In the genomic region with DNA sequence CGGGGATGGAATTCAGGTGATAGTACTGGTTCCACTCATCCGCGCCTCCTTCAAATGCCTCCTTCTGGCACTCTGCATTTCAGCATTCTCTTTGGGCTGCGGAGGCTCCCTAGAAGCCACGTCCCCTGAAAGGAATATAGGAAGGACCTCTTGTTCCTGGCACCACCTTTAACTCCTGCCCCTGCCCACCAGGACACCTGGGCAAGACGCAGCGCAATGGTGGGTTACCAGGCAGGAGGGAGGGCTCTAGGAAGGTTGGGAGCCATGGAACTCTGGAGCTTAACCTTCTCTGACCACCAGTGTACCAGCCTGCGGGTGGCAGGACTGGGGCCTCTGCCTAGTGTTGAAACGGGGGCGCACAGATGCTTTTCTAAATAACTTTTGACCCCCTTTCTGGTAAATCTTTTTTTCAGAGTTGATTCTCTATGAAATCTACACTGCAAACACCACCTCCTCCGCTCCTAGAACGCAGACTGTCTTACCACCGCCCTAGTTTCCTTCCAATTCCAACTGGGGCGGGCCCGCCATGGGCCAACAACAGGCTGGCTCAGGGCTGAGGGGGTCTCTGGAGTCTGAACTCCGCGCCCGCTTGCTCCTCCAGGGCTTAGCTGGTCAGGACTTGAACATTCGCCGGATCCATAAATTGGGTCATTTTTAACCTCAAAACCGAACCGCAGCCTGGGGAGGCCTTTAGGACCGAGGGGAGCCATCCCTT, we compare ENCODE assay signal across 13 cellular contexts. TPM values are rescaled to one million over a fixed set of nuclear protein-coding genes. Genes with fewer than 3 reads are reported as not detected.
DNase-seq lines count a peak whose midpoint lies in the region; ATAC-seq and TF ChIP-seq lines count a peak whose summit lies in the region.
"Had no signal": no experiment of that assay in that cellular context is flagged by ENCODE, and none has a peak within 500 bp of the region (broad histone marks: within the 10 kb centered on the region; RNA-seq: fewer than 3 reads in every experiment).

No MANE protein-coding gene starts in this region.

- H3K27ac ChIP-seq in HUES6 (ENCODE audit: low read depth, low read length) (no peak overlapping the region), substantia nigra (ENCODE audit: low read depth, low read length, poor library complexity, severe bottlenecking) (peak overlapping the region; percentile 92)
- H3K27ac ChIP-seq: gastroesophageal sphincter had no signal

- peaks cover 86% of the 10 kb centered on the region for H3K27me3 ChIP-seq in HUES6 (ENCODE audit: control insufficient read depth, insufficient read depth, low read length)

- no peak for TF ChIP-seq CTCF in choroid plexus epithelial cell (conservative IDR thresholded peaks at IDR 0.05; ENCODE audit: low read depth, low read length)

- H3K4me1 ChIP-seq in HUES6 (ENCODE audit: control insufficient read depth, insufficient read depth, low read length): peaks cover 22% of the 10 kb centered on the region

- H3K4me3 ChIP-seq in HUES6 (ENCODE audit: low read depth, low read length) (peak overlapping the region; percentile 94), choroid plexus epithelial cell (ENCODE audit: low read depth, low read length) (peak overlapping the region; percentile 53)

- ATAC-seq in GM21528 (IDR thresholded peaks at IDR 0.05; ENCODE audit: low FRiP score, unreplicated experiment): no peak

- H3K9me3 ChIP-seq in HUES6 (ENCODE audit: control insufficient read depth, insufficient read depth, low read depth, low read length): no peaks in the 10 kb centered on the region
- H3K9me3 ChIP-seq: gastroesophageal sphincter had no signal

- peak overlapping the region; percentile 81 for H3K9ac ChIP-seq in HUES6 (ENCODE audit: low read length)

- DNase-seq in choroid plexus epithelial cell (ENCODE audit: low read depth): no peak
- peak; percentile 49 for DNase-seq in medulla oblongata (ENCODE audit: extremely low spot score)
- DNase-seq in substantia nigra (lab: John Stamatoyannopoulos, UW): peak in 2 of 49 donors; percentile 22 to 65
- no peak for DNase-seq in ureter (ENCODE audit: low spot score)
- no peak for DNase-seq in NCI-H510A (lab: John Stamatoyannopoulos, UW)
- DNase-seq in OCI-M1 (lab: John Stamatoyannopoulos, UW): no peak
- DNase-seq: activated effector memory CD4-positive, alpha-beta T cell treated with anti-CD3 and anti-CD28 coated beads, Interleukin-2, amount 50 U/mL, for 16 hours; Calu3; NCI-H1436 treated with DMSO at 0.1 percent for 48 hours had no signal

- no peaks in the 10 kb centered on the region for H3K36me3 ChIP-seq in HUES6 (ENCODE audit: control insufficient read depth, insufficient read depth, low read length)
- H3K36me3 ChIP-seq: gastroesophageal sphincter had no signal

RNA-seq across cellular contexts. Expression of a gene that starts 0.9 kb away (rescaled TPM):
- total RNA-seq in ureter: 4.6 TPM
- total RNA-seq: Calu3, mononuclear cell had no signal
